25 cellular contexts compared by ENCODE assay signal in genomic region chr10:113543455-113543955, GRCh38. TPM values are rescaled to one million over a fixed set of nuclear protein-coding genes. Genes with fewer than 3 reads are reported as not detected.
DNase-seq lines count a peak whose midpoint lies in the region; ATAC-seq, FAIRE-seq and TF ChIP-seq lines count a peak whose summit lies in the region.
"Had no signal": no experiment of that assay in that cellular context is flagged by ENCODE, and none has a peak within 500 bp of the region (broad histone marks: within the 10 kb centered on the region; RNA-seq: fewer than 3 reads in every experiment).

No MANE protein-coding gene starts in this region.

- TF ChIP-seq POLR2A in HepG2 (IDR thresholded peaks at IDR 0.05; ENCODE audit: insufficient read depth in 1 of 2, low read depth in 2 of 2, low read length in 2 of 2): no peak
- TF ChIP-seq POLR2A in right lobe of liver (IDR thresholded peaks at IDR 0.05): no peak
- no peak for TF ChIP-seq POLR2A in K562 (conservative IDR thresholded peaks at IDR 0.05)
- TF ChIP-seq POLR2A in adrenal gland (IDR thresholded peaks at IDR 0.05): no peak

- CTCF ChIA-PET in HepG2 (lab: Yijun Ruan, JAX; ENCODE audit: low intra/inter-chr PET ratio, low total read pairs): no interaction called here
- CTCF ChIA-PET in K562 (lab: Yijun Ruan, JAX; ENCODE audit: low intra/inter-chr PET ratio): no interaction called here
- CTCF ChIA-PET in HEK293T (lab: Yijun Ruan, JAX): no interaction called here

- ATAC-seq in HepG2 (no peak), right lobe of liver (no peak), K562 (no peak), upper lobe of right lung (peak; percentile 67)

- intact Hi-C loops in HepG2 (cut with micrococcal nuclease; ENCODE audit: unreplicated experiment) (no loop called here), right lobe of liver (cut with DNase I) (no loop called here), K562 (cut with micrococcal nuclease) (no loop called here), upper lobe of right lung (cut with DNase I) (no loop called here), adrenal gland (cut with DNase I) (no loop called here)

- H4K20me1 ChIP-seq in HepG2 (ENCODE audit: insufficient read depth, low read length) (no peaks in the 10 kb centered on the region), K562 (replicated peaks; ENCODE audit: control insufficient read depth, insufficient read depth, low read length) (no peaks in the 10 kb centered on the region)
- H4K20me1 ChIP-seq: BLaER1 had no signal

- H3K9me1 ChIP-seq in K562 (ENCODE audit: control insufficient read depth, insufficient read depth, low read length): no peaks in the 10 kb centered on the region

- no peak overlapping the region for H3K4me2 ChIP-seq in HepG2 (ENCODE audit: low read depth, low read length)
- H3K4me2 ChIP-seq in K562 (ENCODE audit: insufficient read depth, low read length): no peak overlapping the region
- H3K4me2 ChIP-seq: BLaER1 had no signal

- H3K27ac ChIP-seq in HepG2 (ENCODE audit: extremely low read length, insufficient read depth, low read length): no peak overlapping the region
- H3K27ac ChIP-seq in right lobe of liver: peak overlapping the region in 1 of 3 donors; percentile 77
- H3K27ac ChIP-seq in K562 (ENCODE audit: extremely low read depth, low read depth, low read length): no peak overlapping the region
- H3K27ac ChIP-seq in upper lobe of right lung: no peak overlapping the region
- no peak overlapping the region for H3K27ac ChIP-seq in adrenal gland
- H3K27ac ChIP-seq: 22Rv1, BLaER1 had no signal

- no peak for TF ChIP-seq RAD21 in HepG2 (CRISPR knock-in tag; IDR thresholded peaks at IDR 0.05)
- TF ChIP-seq RAD21 in K562 (CRISPR knock-in tag; conservative IDR thresholded peaks at IDR 0.05 in 1 of 2, IDR thresholded peaks at IDR 0.05 in 1 of 2): no peak

- H3K4me1 ChIP-seq in HepG2 (ENCODE audit: insufficient read depth, low read length): peaks cover 42% of the 10 kb centered on the region
- peaks cover 0 to 72% (median 20%) of the 10 kb centered on the region in 4 donors for H3K4me1 ChIP-seq in right lobe of liver
- H3K4me1 ChIP-seq in K562 (replicated peaks in 1 of 2; ENCODE audit: control insufficient read depth in 2 of 2, insufficient read depth in 2 of 2, low read length in 2 of 2): no peaks in the 10 kb centered on the region
- no peaks in the 10 kb centered on the region for H3K4me1 ChIP-seq in upper lobe of right lung
- peaks cover 0 to 8% of the 10 kb centered on the region in 2 donors for H3K4me1 ChIP-seq in adrenal gland (replicated peaks in 1 of 2)

- WGBS in HepG2 (ENCODE audit: low lambda C conversion rate): 8% methylated on average over 2 of the region's 2 CpGs
- 82% methylated on average over 2 of the region's 2 CpGs for WGBS in right lobe of liver (ENCODE audit: insufficient coverage, low coverage, low lambda C conversion rate, missing lambda C conversion rate)
- 0% methylated on average over 2 of the region's 2 CpGs for WGBS in K562 (ENCODE audit: insufficient coverage, low coverage, missing lambda C conversion rate)
- 65 to 78% (median 67%) methylated on average over 2 of the region's 2 CpGs for WGBS in adrenal gland, 4 donors

- no peak for FAIRE-seq in HepG2 (lab: Jason Lieb, UNC)
- FAIRE-seq in K562 (lab: Jason Lieb, UNC): no peak
- FAIRE-seq: G401.6, GM12891, GM19239 had no signal

- in situ Hi-C loops in HepG2 (cut with HindIII; ENCODE audit: extremely low pct_ligation_motif_present, low pct_unique_long_range_greater_than_20kb): no loop called here
- in situ Hi-C loops in K562 (cut with MboI): no loop called here

- no peak for TF ChIP-seq EP300 in HepG2 (IDR thresholded peaks at IDR 0.05; ENCODE audit: low read depth in 2 of 2, low read length in 2 of 2)
- no peak for TF ChIP-seq EP300 in HepG2 (CRISPR knock-in tag; IDR thresholded peaks at IDR 0.05; ENCODE audit: borderline replicate concordance)
- no peak for TF ChIP-seq EP300 in K562 (IDR thresholded peaks at IDR 0.05; ENCODE audit: low read length)

- POLR2A ChIA-PET in HepG2 (lab: Yijun Ruan, JAX): no interaction called here
- POLR2A ChIA-PET in K562 (lab: Yijun Ruan, JAX): no interaction called here
- POLR2A ChIA-PET in HEK293T (lab: Yijun Ruan, JAX): no interaction called here

- no TSS peak for BruUV-seq in HepG2 (replicated peaks; lab: Mats Ljungman, UMichigan)
- BruUV-seq in K562 (replicated peaks; lab: Mats Ljungman, UMichigan): no TSS peak

- H3K9ac ChIP-seq in HepG2 (ENCODE audit: insufficient read depth, low read depth, low read length) (no peak overlapping the region), K562 (ENCODE audit: insufficient read depth in 1 of 2, low read depth in 2 of 2, low read length in 2 of 2) (no peak overlapping the region)
- H3K9ac ChIP-seq: BLaER1 had no signal

- H3K79me2 ChIP-seq in HepG2 (ENCODE audit: insufficient read depth, low read length) (no peaks in the 10 kb centered on the region), K562 (ENCODE audit: control insufficient read depth, insufficient read depth, low read length) (no peaks in the 10 kb centered on the region)

- DNase-seq in HepG2 (ENCODE audit: low spot score) (no peak), right lobe of liver (no peak), K562 (ENCODE audit: extremely low read depth in 1 of 4, low spot score in 3 of 4) (no peak), upper lobe of right lung (no peak), HEK293T (ENCODE audit: extremely low spot score) (no peak), adrenal gland (no peak), DMS 273 treated with DMSO at 0.1 percent for 48 hours (lab: John Stamatoyannopoulos, UW) (no peak)
- DNase-seq: ACHN; BE2C; C1 segment of cervical spinal cord; CD4-positive, alpha-beta memory T cell; CD4-positive, CD25-positive, alpha-beta regulatory T cell; CD8-positive, alpha-beta memory T cell; COR-L47; DMS79 treated with DMSO at 0.1 percent for 48 hours; GF-D8 had no signal

- H3K9me3 ChIP-seq in HepG2 (ENCODE audit: low read length) (no peaks in the 10 kb centered on the region), right lobe of liver (no peaks in the 10 kb centered on the region), K562 (replicated peaks; ENCODE audit: control insufficient read depth, insufficient read depth, low read depth, low read length) (no peaks in the 10 kb centered on the region), upper lobe of right lung (no peaks in the 10 kb centered on the region), adrenal gland (replicated peaks in 1 of 3) (no peaks in the 10 kb centered on the region)
- H3K9me3 ChIP-seq: BE2C, BLaER1 had no signal

- no peak overlapping the region for H3K4me3 ChIP-seq in HepG2 (replicated peaks in 1 of 3; ENCODE audit: insufficient read depth in 1 of 3, low read depth in 2 of 3, low read length in 3 of 3)
- no peak overlapping the region for H3K4me3 ChIP-seq in right lobe of liver
- no peak overlapping the region for H3K4me3 ChIP-seq in K562
- no peak overlapping the region for H3K4me3 ChIP-seq in upper lobe of right lung
- H3K4me3 ChIP-seq in adrenal gland: no peak overlapping the region
- H3K4me3 ChIP-seq: BLaER1 had no signal

- no peaks in the 10 kb centered on the region for H3K27me3 ChIP-seq in HepG2 (ENCODE audit: control insufficient read depth in 1 of 2, insufficient read depth in 2 of 2, low read length in 2 of 2)
- H3K27me3 ChIP-seq in right lobe of liver: no peaks in the 10 kb centered on the region
- H3K27me3 ChIP-seq in K562 (ENCODE audit: control insufficient read depth in 2 of 2, insufficient read depth in 2 of 2, low read length in 2 of 2): peaks cover 0 to 6% of the 10 kb centered on the region in 2 experiments; a peak in 3 of 5 replicates
- no peaks in the 10 kb centered on the region for H3K27me3 ChIP-seq in upper lobe of right lung
- no peaks in the 10 kb centered on the region for H3K27me3 ChIP-seq in adrenal gland
- H3K27me3 ChIP-seq: BE2C, BLaER1 had no signal

- no peaks in the 10 kb centered on the region for H3K36me3 ChIP-seq in HepG2 (replicated peaks in 1 of 2; ENCODE audit: control insufficient read depth in 1 of 2, insufficient read depth in 2 of 2, low read length in 2 of 2)
- H3K36me3 ChIP-seq in right lobe of liver: no peaks in the 10 kb centered on the region
- H3K36me3 ChIP-seq in K562 (ENCODE audit: control insufficient read depth, insufficient read depth, low read length): no peaks in the 10 kb centered on the region
- H3K36me3 ChIP-seq in upper lobe of right lung: no peaks in the 10 kb centered on the region
- no peaks in the 10 kb centered on the region for H3K36me3 ChIP-seq in adrenal gland (replicated peaks in 1 of 2)
- H3K36me3 ChIP-seq: BE2C, BLaER1 had no signal

- TF ChIP-seq CTCF in HepG2 (CRISPR knock-in tag; IDR thresholded peaks at IDR 0.05): no peak
- TF ChIP-seq CTCF in right lobe of liver (IDR thresholded peaks at IDR 0.05): no peak
- no peak for TF ChIP-seq CTCF in K562 (IDR thresholded peaks at IDR 0.05 in 2 of 3, conservative IDR thresholded peaks at IDR 0.05 in 1 of 3; ENCODE audit: insufficient read depth in 2 of 3, low read depth in 1 of 3, low read length in 3 of 3)
- no peak for TF ChIP-seq CTCF in upper lobe of right lung (IDR thresholded peaks at IDR 0.05)
- no peak for TF ChIP-seq CTCF in adrenal gland (IDR thresholded peaks at IDR 0.05)

- H2AFZ ChIP-seq in HepG2 (ENCODE audit: low read length) (no peak overlapping the region), K562 (ENCODE audit: low read depth, low read length) (no peak overlapping the region)

RNA-seq across cellular contexts. Expression of gene HABP2, which starts 9.3 kb away (rescaled TPM):
- 0.13 TPM in 1 of 2 replicates, not detected in the other for total RNA-seq in HepG2 (2016; rRNA removed; fragmentation: Illumina TruSeq; extraction: Trizol)
- not detected in 2 replicates for total RNA-seq in HepG2 (2016; cell fraction: cytosol; rRNA removed; fragmentation: Illumina TruSeq; extraction: Trizol; ENCODE audit: low read depth)
- total RNA-seq in HepG2 (2016; cell fraction: insoluble cytoplasmic fraction; rRNA removed; fragmentation: Illumina TruSeq; extraction: Trizol): 0.04 and 0.06 TPM in 2 replicates
- total RNA-seq in HepG2 (2016; cell fraction: membrane; rRNA removed; fragmentation: Illumina TruSeq; extraction: Trizol): not detected in 2 replicates
- 0.16 TPM in 1 of 2 replicates, not detected in the other for total RNA-seq in HepG2 (2016; cell fraction: nucleus; rRNA removed; fragmentation: Illumina TruSeq; extraction: Trizol)
- polyA plus RNA-seq in HepG2 (2011; rRNA removed): 0.12 TPM in 2 replicates
- polyA plus RNA-seq in HepG2 (2011; cell fraction: cytosol; rRNA removed): 0.10 and 0.11 TPM in 2 replicates
- polyA plus RNA-seq in HepG2 (2011; cell fraction: nucleus; rRNA removed): 0.03 and 0.06 TPM in 2 replicates
- polyA plus RNA-seq in HepG2 (2012): 0.04 TPM in 1 of 2 replicates, not detected in the other
- not detected in 2 replicates for polyA plus RNA-seq in HepG2 (2016; cell fraction: cytosol; fragmentation: Illumina TruSeq; extraction: Trizol; ENCODE audit: low read depth)
- not detected in 2 replicates for polyA plus RNA-seq in HepG2 (2016; cell fraction: insoluble cytoplasmic fraction; fragmentation: Illumina TruSeq; extraction: Trizol; ENCODE audit: low read depth)
- polyA plus RNA-seq in HepG2 (2016; cell fraction: membrane; fragmentation: Illumina TruSeq; extraction: Trizol; ENCODE audit: low read depth): not detected in 2 replicates
- not detected in 2 replicates for polyA plus RNA-seq in HepG2 (2016; cell fraction: nucleus; fragmentation: Illumina TruSeq; extraction: Trizol; ENCODE audit: insufficient read depth, low read depth)
- polyA minus RNA-seq in HepG2 (2011; rRNA and poly(A)+ RNA removed; ENCODE audit: low replicate concordance): not detected in 2 replicates
- not detected in 2 replicates for polyA minus RNA-seq in HepG2 (2011; cell fraction: cytosol; rRNA and poly(A)+ RNA removed)
- polyA minus RNA-seq in HepG2 (2011; cell fraction: nucleus; rRNA and poly(A)+ RNA removed): not detected in 2 replicates
- 100 to 1,000 TPM; 162 to 705 (median 372) TPM for total RNA-seq in right lobe of liver
- total RNA-seq in K562 (2011; cell fraction: chromatin; rRNA removed; ENCODE audit: low replicate concordance): not detected in 2 replicates
- total RNA-seq in K562 (2011; cell fraction: nucleolus; rRNA removed): not detected in 2 replicates
- total RNA-seq in K562 (2011; cell fraction: nucleoplasm; rRNA removed): not detected in 2 replicates
- not detected in 2 replicates for total RNA-seq in K562 (2014; rRNA removed)
- total RNA-seq in K562 (2014; rRNA removed; fragmentation: Illumina TruSeq; extraction: Trizol): not detected in 2 replicates
- total RNA-seq in K562 (2015; rRNA removed; fragmentation: Illumina TruSeq; extraction: Trizol): not detected in 2 replicates
- total RNA-seq in K562 (2021): 0.07 and 0.09 TPM in 2 replicates
- not detected in 2 replicates for polyA plus RNA-seq in K562 (2011; rRNA removed)
- polyA plus RNA-seq in K562 (2011; cell fraction: cytosol; rRNA removed): not detected in 2 replicates
- not detected in 2 replicates for polyA plus RNA-seq in K562 (2011; cell fraction: nucleus; rRNA removed)
- polyA plus RNA-seq in K562 (2012): 0.03 TPM in 1 of 2 replicates, not detected in the other
- polyA plus RNA-seq in K562 (2014; fragmentation: Illumina TruSeq; extraction: Trizol): not detected in 2 replicates
- polyA plus RNA-seq in K562 (2014; fragmentation: Nextera tagmentation; extraction: Ambion mirVana): not detected
- 0.05 TPM in 1 of 2 replicates, not detected in the other for polyA plus RNA-seq in K562 (2014; rRNA removed)
- polyA minus RNA-seq in K562 (2011; rRNA and poly(A)+ RNA removed): not detected in 2 replicates
- polyA minus RNA-seq in K562 (2011; cell fraction: cytosol; rRNA and poly(A)+ RNA removed): not detected in 2 replicates
- polyA minus RNA-seq in K562 (2011; cell fraction: nucleus; rRNA and poly(A)+ RNA removed): not detected in 2 replicates
- total RNA-seq in upper lobe of right lung: 3.6 TPM
- total RNA-seq in adrenal gland: under 1 TPM in 2 of 8 donors, not detected in 6; 0.11 to 0.29 TPM
- under 1 TPM in 1 of 3 donors, not detected in 2; 0.13 TPM for polyA plus RNA-seq in adrenal gland
- total RNA-seq: A172; A673; CD4-positive, alpha-beta memory T cell; CD4-positive, CD25-positive, alpha-beta regulatory T cell; CD8-positive, alpha-beta memory T cell had no signal
- polyA plus RNA-seq: AG04450; CD14-positive monocyte; CD4-positive, alpha-beta memory T cell; CD4-positive, CD25-positive, alpha-beta regulatory T cell; CD8-positive, alpha-beta memory T cell had no signal

Comparison
In these comparisons a context has a peak if more than half of its experiments do, and no peak if none do; other contexts are left out.
1. RNA of gene HABP2, which starts 9.3 kb away (total RNA-seq): 162 to 705 TPM in right lobe of liver; 3.6 TPM in upper lobe of right lung (single experiment), 0.04 to 0.16 TPM in HepG2, 0.07 to 0.09 TPM in K562 and 0.11 to 0.29 TPM in adrenal gland; every median in the first group is over 10 times any median in the second.
2. Of the 241 proteins assayed by ChIP-seq in both HepG2 and K562: peak only in HepG2: none; only in K562: ZFP36; in both: none; in neither: 240.